1 cellular context compared by ENCODE assay signal in the genomic region with DNA sequence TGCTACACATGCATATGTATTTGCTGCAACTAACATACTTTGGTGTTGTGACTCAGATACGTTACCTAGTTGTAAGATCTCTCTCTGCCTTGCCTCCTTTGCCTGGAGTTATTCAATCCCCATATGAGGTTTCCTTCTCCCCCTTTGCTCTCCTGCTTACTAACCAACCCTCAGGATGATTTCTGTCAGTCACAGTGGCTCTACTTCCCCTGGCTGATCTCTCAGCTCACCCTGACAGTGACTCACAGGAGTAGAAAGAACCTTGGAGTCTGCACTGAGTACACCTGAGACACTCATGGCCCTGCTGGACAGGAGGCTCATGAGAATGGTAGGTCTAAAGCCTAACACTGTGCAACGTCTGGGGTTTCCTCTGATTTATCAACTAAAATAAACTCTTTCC.
TF ChIP-seq lines count a peak whose summit lies in the region.

No MANE protein-coding gene starts in this region.

TF ChIP-seq in K562, 482 proteins besides CTCF, POLR2A, EP300 and RAD21 (continued from another document):
- no peak for TF ChIP-seq MTA1 (IDR thresholded peaks at IDR 0.05; ENCODE audit: borderline replicate concordance)
- TF ChIP-seq, protein P1, sequence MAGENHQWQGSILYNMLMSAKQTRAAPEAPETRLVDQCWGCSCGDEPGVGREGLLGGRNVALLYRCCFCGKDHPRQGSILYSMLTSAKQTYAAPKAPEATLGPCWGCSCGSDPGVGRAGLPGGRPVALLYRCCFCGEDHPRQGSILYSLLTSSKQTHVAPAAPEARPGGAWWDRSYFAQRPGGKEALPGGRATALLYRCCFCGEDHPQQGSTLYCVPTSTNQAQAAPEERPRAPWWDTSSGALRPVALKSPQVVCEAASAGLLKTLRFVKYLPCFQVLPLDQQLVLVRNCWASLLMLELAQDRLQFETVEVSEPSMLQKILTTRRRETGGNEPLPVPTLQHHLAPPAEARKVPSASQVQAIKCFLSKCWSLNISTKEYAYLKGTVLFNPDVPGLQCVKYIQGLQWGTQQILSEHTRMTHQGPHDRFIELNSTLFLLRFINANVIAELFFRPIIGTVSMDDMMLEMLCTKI (IDR thresholded peaks at IDR 0.05; ENCODE audit: partially characterized antibody) = no peak
